Comparison of ENCODE assay signal across 28 cellular contexts in the genomic region with DNA sequence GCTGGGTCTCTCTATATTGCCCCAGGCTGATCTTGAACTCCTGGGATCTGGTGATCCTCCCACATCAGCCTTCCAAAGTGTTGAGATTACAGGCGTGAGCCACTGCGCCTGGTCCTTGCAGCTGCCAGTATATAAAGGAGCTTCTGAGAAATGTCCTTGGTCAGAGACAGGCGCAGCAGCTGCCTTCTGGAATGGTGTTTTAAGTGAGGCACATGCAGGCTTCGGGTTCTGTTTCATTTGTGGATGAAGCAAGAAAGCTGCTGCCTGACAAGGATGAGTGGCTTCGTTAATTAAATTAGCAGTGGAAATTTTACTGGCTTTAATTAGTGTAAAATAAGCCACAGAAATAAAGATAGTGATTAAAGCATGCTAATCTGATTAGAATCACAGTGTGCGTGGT.
DNase-seq lines count a peak whose midpoint lies in the region; ATAC-seq and TF ChIP-seq lines count a peak whose summit lies in the region.
"Had no signal": no experiment of that assay in that cellular context is flagged by ENCODE, and none has a peak within 500 bp of the region (broad histone marks: within the 10 kb centered on the region; RNA-seq: fewer than 3 reads in every experiment).

No MANE protein-coding gene starts in this region.

- intact Hi-C loops in lower lobe of right lung (cut with DNase I) (no loop called here), heart right ventricle (cut with DNase I) (no loop called here)

- H3K27me3 ChIP-seq in lower lobe of right lung (ENCODE audit: low read depth) (no peaks in the 10 kb centered on the region), heart right ventricle (peaks cover 0 to 5% (median 0%) of the 10 kb centered on the region in 7 donors)
- H3K27me3 ChIP-seq: brain microvascular endothelial cell, gastroesophageal sphincter had no signal

- H3K4me1 ChIP-seq in lower lobe of right lung (no peaks in the 10 kb centered on the region), heart right ventricle (no peaks in the 10 kb centered on the region)
- H3K4me1 ChIP-seq: gastroesophageal sphincter had no signal

- no peak overlapping the region for H3K4me3 ChIP-seq in lower lobe of right lung
- H3K4me3 ChIP-seq in heart right ventricle = no peak overlapping the region
- H3K4me3 ChIP-seq: gastroesophageal sphincter, HAP-1 had no signal

- H3K9me3 ChIP-seq in lower lobe of right lung = no peaks in the 10 kb centered on the region
- H3K9me3 ChIP-seq in heart right ventricle = no peaks in the 10 kb centered on the region
- H3K9me3 ChIP-seq: gastroesophageal sphincter, HAP-1 had no signal

- no peak for TF ChIP-seq CTCF in lower lobe of right lung (IDR thresholded peaks at IDR 0.05)
- no peak for TF ChIP-seq CTCF in heart right ventricle (IDR thresholded peaks at IDR 0.05)

- H3K27ac ChIP-seq in lower lobe of right lung = no peak overlapping the region
- no peak overlapping the region for H3K27ac ChIP-seq in heart right ventricle
- H3K27ac ChIP-seq: brain microvascular endothelial cell, dorsolateral prefrontal cortex, gastroesophageal sphincter, KMS-11 had no signal

- H3K36me3 ChIP-seq in lower lobe of right lung = no peaks in the 10 kb centered on the region
- no peaks in the 10 kb centered on the region for H3K36me3 ChIP-seq in heart right ventricle
- H3K36me3 ChIP-seq: brain microvascular endothelial cell, gastroesophageal sphincter, HAP-1 had no signal

- no peak for ATAC-seq in lower lobe of right lung
- no peak for ATAC-seq in heart right ventricle
- ATAC-seq: activated CD8-positive, alpha-beta T cell treated with anti-CD3 and anti-CD28 coated beads for 36 hours; activated T-helper 17 cell treated with anti-CD3 and anti-CD28 coated beads, Interleukin-2, amount 50 U/mL, for 72 hours; gastroesophageal sphincter; left colon; sciatic nerve had no signal

- peak; percentile 23 for DNase-seq in GM03348 (ENCODE audit: low spot score)
- DNase-seq in NCI-H82 treated with DMSO at 0.1 percent for 48 hours (lab: John Stamatoyannopoulos, UW; ENCODE audit: unreplicated experiment) = peak; percentile 16
- DNase-seq in epidermal melanocyte (ENCODE audit: insufficient read length, low spot score) = peak; percentile 27
- peak; percentile 65 for DNase-seq in retina
- DNase-seq in kidney glomerular epithelial cell (lab: John Stamatoyannopoulos, UW) = no peak
- DNase-seq in lower lobe of right lung = no peak
- no peak for DNase-seq in cerebellum (ENCODE audit: low spot score)
- DNase-seq in heart right ventricle = no peak
- DNase-seq: ACHN; activated CD8-positive, alpha-beta memory T cell treated with anti-CD3 and anti-CD28 coated beads, Interleukin-2, amount 50 U/mL, for 48 hours; activated CD8-positive, alpha-beta T cell treated with anti-CD3 and anti-CD28 coated beads for 36 hours; activated naive CD4-positive, alpha-beta T cell treated with anti-CD3 and anti-CD28 coated beads, Interleukin-2, amount 50 U/mL, for 16 hours; amniotic stem cell; brain microvascular endothelial cell; COR-L47; dorsolateral prefrontal cortex; hippocampal formation; left colon; mesendoderm; NCI-H2081; NCI-H226; stimulated activated CD4-positive, alpha-beta T cell treated with anti-CD3 and anti-CD28 coated beads, Interleukin-15, amount 100 ng/mL, for 24 hours; stimulated activated CD4-positive, alpha-beta T cell treated with anti-CD3 and anti-CD28 coated beads, Interleukin-4, amount 100 ng/mL, for 4 hours had no signal

- WGBS in heart right ventricle, 2 donors = 48 to 62% methylated on average over 6 of the region's 6 CpGs

Comparison
In these comparisons a context has a peak if more than half of its experiments do, and no peak if none do; other contexts are left out.
1. DNase-seq: peak in GM03348 (single experiment), NCI-H82 treated with DMSO at 0.1 percent for 48 hours (single experiment), epidermal melanocyte (single experiment) and retina (single experiment); none in kidney glomerular epithelial cell (single experiment), lower lobe of right lung (single experiment), cerebellum (single experiment) and heart right ventricle (0 of 2).